Comparison of ENCODE assay signal across 8 cellular contexts in genomic region chr2:40488101-40488598, GRCh38. TPM values are rescaled to one million over a fixed set of nuclear protein-coding genes. Genes with fewer than 3 reads are reported as not detected.
DNase-seq lines count a peak whose midpoint lies in the region; ATAC-seq and TF ChIP-seq lines count a peak whose summit lies in the region.

No MANE protein-coding gene starts in this region.

- H3K4me3 Mint-ChIP-seq in osteocyte (ENCODE audit: unreplicated experiment) = no peak overlapping the region

- H3K4me3 ChIP-seq in epithelial cell of proximal tubule (ENCODE audit: low read depth, low read length) = peak overlapping the region; percentile 25

- no peak for ATAC-seq in HG02798 (IDR thresholded peaks at IDR 0.05; ENCODE audit: poor library complexity, unreplicated experiment)

- no peaks in the 10 kb centered on the region for H3K36me3 Mint-ChIP-seq in osteocyte (ENCODE audit: unreplicated experiment)

- H3K27ac Mint-ChIP-seq in osteocyte (ENCODE audit: unreplicated experiment) = no peak overlapping the region

- peaks cover 11% of the 10 kb centered on the region for H3K4me1 Mint-ChIP-seq in osteocyte (ENCODE audit: unreplicated experiment)

- DNase-seq in EH (ENCODE audit: low read depth) (peak; percentile 62), NCI-H748 (lab: John Stamatoyannopoulos, UW; ENCODE audit: unreplicated experiment) (peak; percentile 12), epithelial cell of proximal tubule (ENCODE audit: low read depth) (peak; percentile 51), osteocyte (ENCODE audit: extremely low spot score, unreplicated experiment) (no peak), islet precursor cell (no peak), middle frontal gyrus (ENCODE audit: extremely low spot score, low spot score) (no peak)
- DNase-seq in activated CD4-positive, CD25-positive, alpha-beta regulatory T cell (lab: John Stamatoyannopoulos, UW) = no peak

- no peaks in the 10 kb centered on the region for H3K9me3 Mint-ChIP-seq in osteocyte (ENCODE audit: unreplicated experiment)

- H3K27me3 Mint-ChIP-seq in osteocyte (ENCODE audit: unreplicated experiment) = peaks cover 3% of the 10 kb centered on the region

- peak; percentile 64 for TF ChIP-seq CTCF in epithelial cell of proximal tubule (conservative IDR thresholded peaks at IDR 0.05; ENCODE audit: low read depth, low read length)
- TF ChIP-seq CTCF in osteocyte (IDR thresholded peaks at IDR 0.05) = peak; percentile 58

RNA-seq across cellular contexts. Expression of gene SLC8A1, which starts 36.3 kb away (rescaled TPM):
- 4.8 and 10.6 TPM in 2 replicates for total RNA-seq in epithelial cell of proximal tubule
- 17.3 and 18.0 TPM in 2 replicates for total RNA-seq in osteocyte

Comparison
In these comparisons a context has a peak if more than half of its experiments do, and no peak if none do; other contexts are left out.
1. DNase-seq: peak in EH (single experiment), NCI-H748 (single experiment) and epithelial cell of proximal tubule (single experiment); none in osteocyte (single experiment), activated CD4-positive, CD25-positive, alpha-beta regulatory T cell (0 of 4), islet precursor cell (single experiment) and middle frontal gyrus (single experiment).